Comparison of ENCODE assay signal across 13 cellular contexts in the genomic region with DNA sequence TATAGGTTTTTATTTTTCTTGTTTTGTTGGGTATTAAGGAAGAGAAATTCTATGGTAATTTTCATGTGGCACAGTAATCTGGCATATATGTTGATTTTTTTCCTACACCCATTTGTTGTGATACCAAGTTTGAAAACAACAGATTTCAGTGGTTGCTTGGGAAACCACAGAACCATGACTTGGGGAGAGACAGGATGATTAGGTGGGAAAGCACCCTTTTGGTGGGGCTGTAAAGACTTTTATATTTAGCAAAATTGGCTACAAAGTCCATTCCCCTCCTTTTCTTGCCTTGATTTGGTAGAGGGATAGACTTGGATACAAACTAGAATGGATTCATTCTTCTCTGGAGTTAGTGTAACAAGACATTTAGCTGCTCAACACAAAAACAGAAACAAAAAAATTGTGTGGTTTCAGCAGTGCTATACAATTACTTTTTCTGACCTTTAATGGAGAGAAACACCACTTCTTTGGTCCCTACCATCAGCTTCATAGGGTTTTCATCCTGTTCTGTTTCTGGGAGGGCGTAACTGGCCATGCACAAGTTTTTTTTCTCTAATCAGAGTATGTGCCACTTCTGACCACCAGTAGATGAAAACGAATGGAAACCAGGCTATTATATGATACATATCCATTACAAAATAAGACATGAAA. TPM values are rescaled to one million over a fixed set of nuclear protein-coding genes. Genes with fewer than 3 reads are reported as not detected.
A peak's percentile ranks its signal among the peaks of the same experiment; 100 is the strongest.
DNase-seq lines count a peak whose midpoint lies in the region; ATAC-seq and TF ChIP-seq lines count a peak whose summit lies in the region.
"Had no signal": no experiment of that assay in that cellular context is flagged by ENCODE, and none has a peak within 500 bp of the region (broad histone marks: within the 10 kb centered on the region; RNA-seq: fewer than 3 reads in every experiment).

No MANE protein-coding gene starts in this region.

- CTCF ChIA-PET in activated CD4-positive, alpha-beta T cell treated with anti-CD3 and anti-CD28 coated beads for 36 hours (lab: Charles Lee): interaction anchor here (0.6 to 1.6 kb wide), 11 partner anchors 10 to 300 kb away, joined by 3 to 5 read pairs (median 3); no protein-coding TSS in a partner anchor

- POLR2A ChIA-PET in activated CD4-positive, alpha-beta T cell treated with anti-CD3 and anti-CD28 coated beads for 36 hours (lab: Charles Lee): interaction anchor here (1.0 to 1.4 kb wide), 2 partner anchors 25 to 46 kb away, joined by 3 to 4 read pairs; no protein-coding TSS in a partner anchor
- POLR2A ChIA-PET in naive thymus-derived CD8-positive, alpha-beta T cell (lab: Charles Lee): interaction anchor here (0.7 to 1.7 kb wide), 3 partner anchors 11 to 32 kb away, joined by 3 to 4 read pairs (median 3); no protein-coding TSS in a partner anchor

- peak; percentile 12 for ATAC-seq in activated CD4-positive, alpha-beta T cell treated with anti-CD3 and anti-CD28 coated beads for 36 hours
- ATAC-seq in GM21528 (IDR thresholded peaks at IDR 0.05; ENCODE audit: low FRiP score, unreplicated experiment) (peak; percentile 56), HG03432 (IDR thresholded peaks at IDR 0.05; ENCODE audit: unreplicated experiment) (peak; percentile 75)
- ATAC-seq in naive thymus-derived CD8-positive, alpha-beta T cell: peak; percentile 41 to 59
- ATAC-seq: heart right ventricle had no signal

- H3K9me3 Mint-ChIP-seq in activated CD4-positive, alpha-beta T cell treated with anti-CD3 and anti-CD28 coated beads for 36 hours (ENCODE audit: low read depth): no peaks in the 10 kb centered on the region
- no peaks in the 10 kb centered on the region for H3K9me3 Mint-ChIP-seq in naive thymus-derived CD8-positive, alpha-beta T cell
- peaks cover 3% of the 10 kb centered on the region for H3K9me3 Mint-ChIP-seq in nephron progenitor cell

- peak overlapping the region; percentile 26 for H3K4me3 Mint-ChIP-seq in activated CD4-positive, alpha-beta T cell treated with anti-CD3 and anti-CD28 coated beads for 36 hours
- peak overlapping the region in 7 of 10 donors; percentile 20 to 70 (median 41) for H3K4me3 Mint-ChIP-seq in naive thymus-derived CD8-positive, alpha-beta T cell
- H3K4me3 Mint-ChIP-seq in nephron progenitor cell: no peak overlapping the region

- peak overlapping the region; percentile 82 for H3K27ac Mint-ChIP-seq in activated CD4-positive, alpha-beta T cell treated with anti-CD3 and anti-CD28 coated beads for 36 hours
- peak overlapping the region; percentile 86 to 99 (median 92) for H3K27ac Mint-ChIP-seq in naive thymus-derived CD8-positive, alpha-beta T cell
- H3K27ac Mint-ChIP-seq in nephron progenitor cell: no peak overlapping the region

- H3K36me3 Mint-ChIP-seq in activated CD4-positive, alpha-beta T cell treated with anti-CD3 and anti-CD28 coated beads for 36 hours (ENCODE audit: low read depth): peaks cover 87% of the 10 kb centered on the region
- H3K36me3 Mint-ChIP-seq in naive thymus-derived CD8-positive, alpha-beta T cell: peaks cover 12 to 90% (median 53%) of the 10 kb centered on the region in 3 donors
- H3K36me3 Mint-ChIP-seq in nephron progenitor cell (ENCODE audit: low read depth): no peaks in the 10 kb centered on the region

- H3K27me3 Mint-ChIP-seq in activated CD4-positive, alpha-beta T cell treated with anti-CD3 and anti-CD28 coated beads for 36 hours: no peaks in the 10 kb centered on the region
- H3K27me3 Mint-ChIP-seq in naive thymus-derived CD8-positive, alpha-beta T cell: no peaks in the 10 kb centered on the region
- H3K27me3 Mint-ChIP-seq in nephron progenitor cell (ENCODE audit: low read depth, poor library complexity): peaks cover 28% of the 10 kb centered on the region

- TF ChIP-seq CTCF in nephron progenitor cell (IDR thresholded peaks at IDR 0.05): no peak

- H3K4me1 Mint-ChIP-seq in activated CD4-positive, alpha-beta T cell treated with anti-CD3 and anti-CD28 coated beads for 36 hours: peaks cover 80% of the 10 kb centered on the region
- peaks cover 37 to 82% (median 75%) of the 10 kb centered on the region in 4 donors for H3K4me1 Mint-ChIP-seq in naive thymus-derived CD8-positive, alpha-beta T cell
- H3K4me1 Mint-ChIP-seq in nephron progenitor cell: peaks cover 4% of the 10 kb centered on the region

- intact Hi-C loops in activated CD4-positive, alpha-beta T cell treated with anti-CD3 and anti-CD28 coated beads for 36 hours (cut with DNase I, micrococcal nuclease): loop anchor here (1.0 kb wide), 3 partner anchors 25 to 188 kb away; a partner anchor contains a TSS

- DNase-seq in activated CD4-positive, alpha-beta T cell treated with anti-CD3 and anti-CD28 coated beads for 36 hours: peak; percentile 63
- DNase-seq in activated CD4-positive, alpha-beta T cell treated with anti-CD3 and anti-CD28 coated beads for 48 hours: no peak
- DNase-seq in naive thymus-derived CD8-positive, alpha-beta T cell: peak in 2 of 10 donors; percentile 25 to 47
- DNase-seq in Kasumi-1 (lab: John Stamatoyannopoulos, UW): no peak
- no peak for DNase-seq in nephron progenitor cell
- DNase-seq in effector CD4-positive, alpha-beta T cell: no peak
- DNase-seq: 8988T; activated CD4-positive, CD25-positive, alpha-beta regulatory T cell treated with anti-CD3 and anti-CD28 coated beads, Interleukin-2, amount 50 U/mL, for 72 hours; cerebellar nuclear complex; heart right ventricle; NCI-H524 treated with DMSO at 0.1 percent for 48 hours had no signal

RNA-seq across cellular contexts. Expression of a gene that starts 52.7 kb away (rescaled TPM):
- total RNA-seq in activated CD4-positive, alpha-beta T cell treated with anti-CD3 and anti-CD28 coated beads for 36 hours: 10 to 100 TPM; 46.9 to 49.3 TPM
- total RNA-seq in naive thymus-derived CD8-positive, alpha-beta T cell: 10 to 100 TPM; 14.8 to 15.1 TPM
- 10 to 100 TPM in 1 of 3 donors, 1 to 10 TPM in 2; 4.2 to 10.2 (median 7.2) TPM for polyA plus RNA-seq in naive thymus-derived CD8-positive, alpha-beta T cell

Comparison
In these comparisons a context has a peak if more than half of its experiments do, and no peak if none do; other contexts are left out.
1. ATAC-seq: peak in every context shown above with its lines; median percentile 75 in HG03432; 56 in GM21528; 50 in naive thymus-derived CD8-positive, alpha-beta T cell; 12 in activated CD4-positive, alpha-beta T cell treated with anti-CD3 and anti-CD28 coated beads for 36 hours.